Comparison of ENCODE assay signal across 7 cellular contexts in the genomic region with DNA sequence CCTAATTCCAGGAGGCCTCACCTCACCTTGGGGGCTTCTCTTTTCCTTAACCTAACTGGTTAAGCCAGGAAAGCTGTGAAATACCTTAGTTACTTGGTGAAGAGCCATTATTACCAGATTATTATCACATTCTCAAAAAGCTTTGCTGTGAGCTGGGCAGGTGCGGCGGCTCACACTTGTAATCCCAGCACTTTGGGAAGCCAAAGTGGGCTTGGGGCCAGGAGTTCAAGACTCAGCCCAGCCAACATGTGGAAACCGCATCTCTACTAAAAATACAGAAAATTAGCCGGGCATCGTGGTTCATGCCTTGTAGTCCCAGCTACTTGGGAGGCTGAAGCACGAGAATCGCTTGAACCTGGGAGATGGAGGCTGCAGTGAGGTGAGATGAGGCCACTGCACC.
DNase-seq lines count a peak whose midpoint lies in the region; ATAC-seq and TF ChIP-seq lines count a peak whose summit lies in the region.

No MANE protein-coding gene starts in this region.

- WGBS in hepatocyte (ENCODE audit: low lambda C conversion rate, missing lambda C conversion rate), result 75% methylated on average over 7 of the region's 7 CpGs
- WGBS in stomach, 5 donors, result 77 to 93% (median 91%) methylated on average over 7 of the region's 7 CpGs

- DNase-seq in T-helper 17 cell (no peak), hepatocyte (ENCODE audit: low spot score) (no peak), stomach (no peak), putamen (ENCODE audit: low spot score) (no peak), NCI-H2171 (lab: John Stamatoyannopoulos, UW) (no peak), iPS-NIHi7 (ENCODE audit: extremely low spot score) (no peak)

- no peak overlapping the region for H3K4me3 ChIP-seq in hepatocyte
- no peak overlapping the region for H3K4me3 ChIP-seq in stomach

- H3K4me1 Mint-ChIP-seq in T-helper 17 cell, result peaks cover 31% of the 10 kb centered on the region

- H3K4me2 ChIP-seq in hepatocyte, result peak overlapping the region; percentile 10

- no peaks in the 10 kb centered on the region for H3K36me3 ChIP-seq in hepatocyte (replicated peaks; ENCODE audit: insufficient read depth, low read depth)
- H3K36me3 ChIP-seq in stomach, result no peaks in the 10 kb centered on the region

- H3K27ac ChIP-seq in hepatocyte (peak overlapping the region; percentile 96), stomach (peak overlapping the region in 4 of 5 donors; percentile 66 to 84 (median 78))

- intact Hi-C loops in stomach (cut with DNase I; ENCODE audit: low total_unique reads), result no loop called here

- H3K4me3 Mint-ChIP-seq in T-helper 17 cell, result peak overlapping the region; percentile 78

- H3K79me2 ChIP-seq in hepatocyte, result no peaks in the 10 kb centered on the region

- H3K27me3 Mint-ChIP-seq in T-helper 17 cell, result no peaks in the 10 kb centered on the region

- no peaks in the 10 kb centered on the region for H3K36me3 Mint-ChIP-seq in T-helper 17 cell (ENCODE audit: low read depth)

- TF ChIP-seq POLR2A in stomach (IDR thresholded peaks at IDR 0.05), result no peak

- no peak for TF ChIP-seq CTCF in hepatocyte (IDR thresholded peaks at IDR 0.05; ENCODE audit: poor library complexity)
- no peak for TF ChIP-seq CTCF in stomach (IDR thresholded peaks at IDR 0.05)

- peaks cover 29% of the 10 kb centered on the region for H3K4me1 ChIP-seq in hepatocyte (ENCODE audit: insufficient read depth)
- H3K4me1 ChIP-seq in stomach, result peaks cover 15 to 27% (median 21%) of the 10 kb centered on the region in 4 donors

- H3K9me3 ChIP-seq in T-helper 17 cell (ENCODE audit: control insufficient read depth, low read length, poor library complexity, severe bottlenecking) (no peaks in the 10 kb centered on the region), hepatocyte (ENCODE audit: low read depth) (no peaks in the 10 kb centered on the region), stomach (no peaks in the 10 kb centered on the region)

- no peaks in the 10 kb centered on the region for H3K9me2 ChIP-seq in hepatocyte (replicated peaks; ENCODE audit: insufficient read depth)

- no peaks in the 10 kb centered on the region for H4K20me1 ChIP-seq in hepatocyte (ENCODE audit: insufficient read depth, poor library complexity, severe bottlenecking)

- H3K27me3 ChIP-seq in hepatocyte (no peaks in the 10 kb centered on the region), stomach (no peaks in the 10 kb centered on the region)

- ATAC-seq in GM21529 (IDR thresholded peaks at IDR 0.05; ENCODE audit: unreplicated experiment) (peak; percentile 11), T-helper 17 cell (no peak)

- no peak overlapping the region for H2AFZ ChIP-seq in hepatocyte

- H3K27ac Mint-ChIP-seq in T-helper 17 cell, result peak overlapping the region; percentile 95

- no peak for TF ChIP-seq EP300 in stomach (IDR thresholded peaks at IDR 0.05)
